8 cellular contexts compared by ENCODE assay signal in genomic region chr2:223761749-223762148, GRCh38.
DNase-seq lines count a peak whose midpoint lies in the region; ATAC-seq, FAIRE-seq and TF ChIP-seq lines count a peak whose summit lies in the region.
"Not testable (repeated sequence)": the region's sequence is repeated elsewhere in the genome, so short reads cannot be mapped to it uniquely, and the experiment has no call there.

No MANE protein-coding gene starts in this region.

- not testable (repeated sequence) for H3K27me3 Mint-ChIP-seq in activated CD8-positive, alpha-beta T cell treated with anti-CD3 and anti-CD28 coated beads, Interleukin-2, amount 10 ng/mL, durations not matched to agents 7 days and 5 days (ENCODE audit: low read depth)

- not testable (repeated sequence) for H4K20me1 ChIP-seq in keratinocyte (ENCODE audit: control insufficient read depth, extremely low read depth, insufficient read depth, low read length)

- not testable (repeated sequence) for H3K27me3 ChIP-seq in keratinocyte (ENCODE audit: control insufficient read depth, extremely low read depth, insufficient read depth, low read length); upper lobe of left lung

- peaks cover 35% of the 10 kb centered on the region for H3K4me1 ChIP-seq in keratinocyte (ENCODE audit: control insufficient read depth, extremely low read depth, insufficient read depth, low read length)
- H3K4me1 ChIP-seq in upper lobe of left lung = not testable (repeated sequence)

- TF ChIP-seq POLR2A in upper lobe of left lung (IDR thresholded peaks at IDR 0.05) = not testable (repeated sequence)

- H3K36me3 Mint-ChIP-seq in activated CD8-positive, alpha-beta T cell treated with anti-CD3 and anti-CD28 coated beads, Interleukin-2, amount 10 ng/mL, durations not matched to agents 7 days and 5 days (ENCODE audit: low read depth) = not testable (repeated sequence)

- H3K4me1 Mint-ChIP-seq in activated CD8-positive, alpha-beta T cell treated with anti-CD3 and anti-CD28 coated beads, Interleukin-2, amount 10 ng/mL, durations not matched to agents 7 days and 5 days (ENCODE audit: low read depth) = peaks cover 33% of the 10 kb centered on the region

- dilution Hi-C loops in keratinocyte (cut with MboI; ENCODE audit: extremely low pct_ligation_motif_present, low sequenced_read_pairs) = not testable (repeated sequence)

- peak overlapping the region; percentile 46 for H3K4me3 Mint-ChIP-seq in activated CD8-positive, alpha-beta T cell treated with anti-CD3 and anti-CD28 coated beads, Interleukin-2, amount 10 ng/mL, durations not matched to agents 7 days and 5 days

- ATAC-seq in GM18520 (IDR thresholded peaks at IDR 0.05; ENCODE audit: unreplicated experiment) = peak; percentile 50
- ATAC-seq in GM19463 (IDR thresholded peaks at IDR 0.05; ENCODE audit: unreplicated experiment) = peak; percentile 58
- peak; percentile 71 for ATAC-seq in HG02588 (IDR thresholded peaks at IDR 0.05; ENCODE audit: unreplicated experiment)
- ATAC-seq in HG03095 (IDR thresholded peaks at IDR 0.05; ENCODE audit: unreplicated experiment) = peak; percentile 60
- peak; percentile 82 for ATAC-seq in HG03575 (IDR thresholded peaks at IDR 0.05; ENCODE audit: extremely low read depth, insufficient number of reproducible peaks, low FRiP score, unreplicated experiment)
- not testable (repeated sequence) for ATAC-seq in activated CD8-positive, alpha-beta T cell treated with anti-CD3 and anti-CD28 coated beads, Interleukin-2, amount 10 ng/mL, durations not matched to agents 7 days and 5 days; upper lobe of left lung (ENCODE audit: low FRiP score in 2 of 2)

- TF ChIP-seq CTCF in keratinocyte (optimal IDR thresholded peaks at IDR 0.05 in 1 of 3, IDR thresholded peaks at IDR 0.05 in 1 of 3, conservative IDR thresholded peaks at IDR 0.05 in 1 of 3; ENCODE audit: extremely low read depth in 1 of 3, insufficient read depth in 2 of 3, low read length in 3 of 3); upper lobe of left lung (IDR thresholded peaks at IDR 0.05): not testable (repeated sequence)

- not testable (repeated sequence) for H3K9me3 ChIP-seq in keratinocyte (ENCODE audit: control insufficient read depth, low read depth, low read length); upper lobe of left lung

- TF ChIP-seq EP300 in upper lobe of left lung (IDR thresholded peaks at IDR 0.05) = not testable (repeated sequence)

- H2AFZ ChIP-seq in keratinocyte (ENCODE audit: control insufficient read depth, low read length) = not testable (repeated sequence)

- H3K4me3 ChIP-seq in keratinocyte (ENCODE audit: control insufficient read depth in 2 of 3, extremely low read depth in 1 of 3, insufficient read depth in 2 of 3, low read depth in 1 of 3, low read length in 3 of 3); upper lobe of left lung: not testable (repeated sequence)

- not testable (repeated sequence) for FAIRE-seq in keratinocyte (lab: Jason Lieb, UNC)

- CTCF ChIA-PET in activated CD8-positive, alpha-beta T cell treated with anti-CD3 and anti-CD28 coated beads, Interleukin-2, amount 10 ng/mL, durations not matched to agents 7 days and 5 days (lab: Charles Lee) = interaction anchor here (0.7 to 2.4 kb wide), 8 partner anchors 11 to 199 kb away, joined by 6 to 12 read pairs (median 8); partner anchors contain the start of gene MRPL44

- not testable (repeated sequence) for H3K9me1 ChIP-seq in keratinocyte (ENCODE audit: control insufficient read depth, extremely low read depth, insufficient read depth, low read length)

- H3K9me3 Mint-ChIP-seq in activated CD8-positive, alpha-beta T cell treated with anti-CD3 and anti-CD28 coated beads, Interleukin-2, amount 10 ng/mL, durations not matched to agents 7 days and 5 days (ENCODE audit: insufficient read depth) = not testable (repeated sequence)

- H3K36me3 ChIP-seq in keratinocyte (ENCODE audit: control insufficient read depth in 2 of 2, extremely low read depth in 1 of 2, insufficient read depth in 2 of 2, low read length in 2 of 2); upper lobe of left lung: not testable (repeated sequence)

- H3K27ac Mint-ChIP-seq in activated CD8-positive, alpha-beta T cell treated with anti-CD3 and anti-CD28 coated beads, Interleukin-2, amount 10 ng/mL, durations not matched to agents 7 days and 5 days = peak overlapping the region; percentile 91

- 76 to 96% methylated on average over 7 of the region's 7 CpGs for WGBS in upper lobe of left lung, 2 donors

- H3K9ac ChIP-seq in keratinocyte (ENCODE audit: control insufficient read depth, extremely low read depth, insufficient read depth, low read length) = not testable (repeated sequence)

- not testable (repeated sequence) for H3K4me2 ChIP-seq in keratinocyte (ENCODE audit: control insufficient read depth, extremely low read depth, insufficient read depth, low read depth, low read length)

- H3K27ac ChIP-seq in keratinocyte (ENCODE audit: control insufficient read depth, insufficient read depth, low read length) (peak overlapping the region; percentile 98), upper lobe of left lung (peak overlapping the region in 3 of 4 donors; percentile 35 to 55 (median 49))

- POLR2A ChIA-PET in activated CD8-positive, alpha-beta T cell treated with anti-CD3 and anti-CD28 coated beads, Interleukin-2, amount 10 ng/mL, durations not matched to agents 7 days and 5 days (lab: Charles Lee) = interaction anchor here (2.1 kb wide), 1 partner anchor 180 kb away, joined by 9 read pairs; no protein-coding TSS in a partner anchor

- not testable (repeated sequence) for H3K79me2 ChIP-seq in keratinocyte (ENCODE audit: control insufficient read depth, insufficient read depth, low read length)

- not testable (repeated sequence) for DNase-seq in activated CD8-positive, alpha-beta T cell treated with anti-CD3 and anti-CD28 coated beads, Interleukin-2, amount 10 ng/mL, durations not matched to agents 7 days and 5 days; keratinocyte (ENCODE audit: low read depth, low spot score); upper lobe of left lung
